8 cellular contexts compared by ENCODE assay signal in the genomic region with DNA sequence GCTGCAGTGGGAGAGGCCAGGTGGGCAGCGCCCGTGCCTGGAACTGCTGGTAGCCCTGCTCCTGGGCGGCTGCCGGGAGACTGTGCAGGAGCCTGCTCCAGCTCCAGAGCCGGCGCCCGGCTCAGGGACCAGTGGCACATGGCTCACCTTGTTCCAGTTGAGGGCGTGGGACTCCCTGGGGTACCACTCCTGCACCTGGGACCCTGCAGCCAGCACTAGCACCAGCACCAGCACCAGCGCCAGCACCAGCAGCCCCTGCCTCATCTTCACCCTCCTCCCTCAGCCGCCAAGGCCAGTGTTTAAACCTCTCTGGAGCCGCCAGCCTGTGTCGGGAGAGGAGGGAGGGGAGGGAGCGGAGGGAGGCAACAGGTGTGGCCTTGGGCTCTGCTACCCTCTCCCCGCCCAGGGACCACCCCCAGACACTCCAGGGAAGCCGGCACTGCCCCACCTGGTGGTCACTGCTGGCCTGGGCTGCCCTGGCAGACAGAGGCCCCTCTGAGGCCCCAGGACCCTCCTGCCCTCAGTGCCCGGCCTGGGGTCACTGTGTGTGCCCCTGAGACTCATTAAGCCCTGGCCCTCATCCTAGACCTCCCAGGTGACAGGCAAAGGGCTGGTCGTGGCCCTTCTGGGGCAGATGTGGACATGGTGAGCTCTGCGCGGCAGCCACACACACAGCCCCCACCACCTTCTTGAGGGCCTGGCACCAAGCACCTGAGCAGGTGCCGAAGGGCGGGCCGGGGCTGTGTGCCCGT. TPM values are rescaled to one million over a fixed set of nuclear protein-coding genes. Genes with fewer than 3 reads are reported as not detected.
A peak's percentile ranks its signal among the peaks of the same experiment; 100 is the strongest.
DNase-seq lines count a peak whose midpoint lies in the region; ATAC-seq, FAIRE-seq and TF ChIP-seq lines count a peak whose summit lies in the region.
"Had no signal": no experiment of that assay in that cellular context is flagged by ENCODE, and none has a peak within 500 bp of the region (broad histone marks: within the 10 kb centered on the region; RNA-seq: fewer than 3 reads in every experiment).

Gene LCN10 (minus strand): TSS at position 301 of the 752 bp plus-strand sequence. CDS start 37 bp downstream, at position 264.

- H3K4me1 ChIP-seq in PC-3 (ENCODE audit: insufficient read depth, low read length), result no peaks in the 10 kb centered on the region
- H3K4me1 ChIP-seq in esophagus muscularis mucosa, result peaks cover 11 to 31% (median 23%) of the 10 kb centered on the region in 4 donors
- H3K4me1 ChIP-seq in smooth muscle cell (ENCODE audit: low read depth), result no peaks in the 10 kb centered on the region
- peaks cover 0 to 21% (median 3%) of the 10 kb centered on the region in 4 donors for H3K4me1 ChIP-seq in tibial artery

- H3K9me3 ChIP-seq in PC-3 (ENCODE audit: low read length), result no peaks in the 10 kb centered on the region
- no peaks in the 10 kb centered on the region for H3K9me3 ChIP-seq in esophagus muscularis mucosa
- H3K9me3 ChIP-seq in smooth muscle cell (replicated peaks; ENCODE audit: low read depth), result no peaks in the 10 kb centered on the region
- H3K9me3 ChIP-seq in tibial artery, result no peaks in the 10 kb centered on the region

- FAIRE-seq in H54 (lab: Jason Lieb, UNC), result no peak

- H3K27me3 ChIP-seq in PC-3 (ENCODE audit: low read length) (peaks cover 18% of the 10 kb centered on the region), esophagus muscularis mucosa (peaks cover 0 to 76% (median 21%) of the 10 kb centered on the region in 4 donors), smooth muscle cell (ENCODE audit: low read depth) (no peaks in the 10 kb centered on the region), tibial artery (peaks cover 0 to 87% of the 10 kb centered on the region in 2 donors)

- H3K4me2 ChIP-seq in PC-3 (ENCODE audit: low read length) (peak within 1 kb of the TSS; percentile 64), smooth muscle cell (no peak within 1 kb of the TSS)

- POLR2A ChIA-PET in PC-3 (lab: Charles Lee; ENCODE audit: unreplicated experiment), result no interaction called here

- BruUV-seq in PC-3 (replicated peaks; lab: Mats Ljungman, UMichigan), result no TSS peak

- DNase-seq in GM13977 (ENCODE audit: low spot score) (no peak), PC-3 (peak; percentile 26), esophagus muscularis mucosa (ENCODE audit: extremely low spot score) (no peak), smooth muscle cell (lab: John Stamatoyannopoulos, UW; ENCODE audit: unreplicated experiment) (no peak), tibial artery (no peak), H54 (ENCODE audit: insufficient read length, low spot score) (no peak)
- no peak for DNase-seq in activated CD4-positive, alpha-beta T cell treated with anti-CD3 and anti-CD28 coated beads for 48 hours

- no peaks in the 10 kb centered on the region for H3K36me3 ChIP-seq in PC-3 (ENCODE audit: low read depth, low read length)
- H3K36me3 ChIP-seq in esophagus muscularis mucosa, result peaks cover 0 to 17% (median 0%) of the 10 kb centered on the region in 4 donors
- no peaks in the 10 kb centered on the region for H3K36me3 ChIP-seq in smooth muscle cell (ENCODE audit: low read depth)
- H3K36me3 ChIP-seq in tibial artery, result no peaks in the 10 kb centered on the region

- intact Hi-C loops in PC-3 (cut with micrococcal nuclease) (no loop called here), esophagus muscularis mucosa (cut with DNase I) (no loop called here), tibial artery (cut with DNase I; ENCODE audit: low total_unique reads) (no loop called here)

- no peak for TF ChIP-seq EP300 in esophagus muscularis mucosa (IDR thresholded peaks at IDR 0.05)

- TF ChIP-seq POLR2A in esophagus muscularis mucosa (IDR thresholded peaks at IDR 0.05; ENCODE audit: low read depth), result no peak
- TF ChIP-seq POLR2A in H54 (IDR thresholded peaks at IDR 0.05; ENCODE audit: low read depth, low read length), result no peak

- H3K9ac ChIP-seq in PC-3 (ENCODE audit: low read length), result no peak within 1 kb of the TSS
- no peak within 1 kb of the TSS for H3K9ac ChIP-seq in smooth muscle cell (ENCODE audit: low read depth)

- H3K79me2 ChIP-seq in PC-3 (ENCODE audit: low read length) (no peaks in the 10 kb centered on the region), smooth muscle cell (ENCODE audit: low read depth) (no peaks in the 10 kb centered on the region)

- CTCF ChIA-PET in PC-3 (lab: Charles Lee), result interaction anchor here (0.6 kb wide), 1 partner anchor 14 kb away, joined by 3 read pairs; no protein-coding TSS in a partner anchor

- ATAC-seq in PC-3, result peak; percentile 72

- no peak within 1 kb of the TSS for H3K27ac ChIP-seq in PC-3 (ENCODE audit: low read length)
- H3K27ac ChIP-seq in esophagus muscularis mucosa (replicated peaks in 1 of 4), result no peak within 1 kb of the TSS
- H3K27ac ChIP-seq in smooth muscle cell (ENCODE audit: low read depth), result no peak within 1 kb of the TSS
- H3K27ac ChIP-seq in tibial artery, result no peak within 1 kb of the TSS

- no peaks in the 10 kb centered on the region for H4K20me1 ChIP-seq in PC-3 (ENCODE audit: low read length)
- H4K20me1 ChIP-seq in smooth muscle cell (ENCODE audit: low read depth), result no peaks in the 10 kb centered on the region

- H3F3A ChIP-seq in PC-3 (ENCODE audit: low read length, unreplicated experiment) (no peaks in the 10 kb centered on the region), smooth muscle cell (ENCODE audit: low read depth) (no peaks in the 10 kb centered on the region)

- in situ Hi-C loops in GM13977 (cut with MboI; ENCODE audit: low pct_unique_long_range_greater_than_20kb, low sequenced_read_pairs, unreplicated experiment), result no loop called here

- H3K9me2 ChIP-seq in PC-3 (replicated peaks; ENCODE audit: low read length), result no peaks in the 10 kb centered on the region

- TF ChIP-seq CTCF in GM13977 (IDR thresholded peaks at IDR 0.05; ENCODE audit: extremely low read depth, insufficient read depth, missing control alignments), result peak; percentile 46
- peak; percentile 53 for TF ChIP-seq CTCF in PC-3 (conservative IDR thresholded peaks at IDR 0.05; ENCODE audit: low read depth, low read length)
- TF ChIP-seq CTCF in esophagus muscularis mucosa (IDR thresholded peaks at IDR 0.05), result peak in 1 of 3 experiments; percentile 26
- TF ChIP-seq CTCF in smooth muscle cell (IDR thresholded peaks at IDR 0.05; ENCODE audit: borderline replicate concordance, insufficient read depth, poor library complexity, severe bottlenecking), result peak; percentile 35
- TF ChIP-seq CTCF in tibial artery (IDR thresholded peaks at IDR 0.05), result peak in 1 of 2 experiments; percentile 12

- WGBS in esophagus muscularis mucosa, result 61% methylated on average over 13 of the region's 23 CpGs
- 66% methylated on average over 21 of the region's 23 CpGs for WGBS in smooth muscle cell (ENCODE audit: low lambda C conversion rate)

- peak within 1 kb of the TSS; percentile 48; the same call in 1 of the 2 replicates for H2AFZ ChIP-seq in PC-3 (ENCODE audit: low read length)
- no peak within 1 kb of the TSS for H2AFZ ChIP-seq in smooth muscle cell (ENCODE audit: low read depth)

- no peak within 1 kb of the TSS for H3K4me3 ChIP-seq in PC-3 (ENCODE audit: low read length)
- H3K4me3 ChIP-seq in esophagus muscularis mucosa, result peak within 1 kb of the TSS; percentile 20 to 37 (median 24)
- H3K4me3 ChIP-seq in smooth muscle cell, result no peak within 1 kb of the TSS
- no peak within 1 kb of the TSS for H3K4me3 ChIP-seq in tibial artery
- H3K4me3 ChIP-seq: lung had no signal

RNA-seq across cellular contexts. Expression of gene LCN10, which starts in this region (rescaled TPM):
- total RNA-seq in PC-3 (2014; rRNA removed), result not detected in 2 replicates
- total RNA-seq in esophagus muscularis mucosa, result 10 to 100 TPM in 2 of 4 donors, 1 to 10 TPM in 2; 7.0 to 12.6 (median 9.8) TPM
- not detected in 2 replicates for total RNA-seq in smooth muscle cell
- not detected in 2 replicates for polyA plus RNA-seq in smooth muscle cell

Comparison
In these comparisons a context has a peak if more than half of its experiments do, and no peak if none do; other contexts are left out.
1. Peak in DNase-seq, ATAC-seq and H3K4me2 ChIP-seq in PC-3; RNA of the gene not detected or under 1 TPM.
2. H3K4me3 ChIP-seq: peak in esophagus muscularis mucosa (4 of 4); none in PC-3 (single experiment), smooth muscle cell (single experiment) and tibial artery (0 of 2).